In the genomic region with DNA sequence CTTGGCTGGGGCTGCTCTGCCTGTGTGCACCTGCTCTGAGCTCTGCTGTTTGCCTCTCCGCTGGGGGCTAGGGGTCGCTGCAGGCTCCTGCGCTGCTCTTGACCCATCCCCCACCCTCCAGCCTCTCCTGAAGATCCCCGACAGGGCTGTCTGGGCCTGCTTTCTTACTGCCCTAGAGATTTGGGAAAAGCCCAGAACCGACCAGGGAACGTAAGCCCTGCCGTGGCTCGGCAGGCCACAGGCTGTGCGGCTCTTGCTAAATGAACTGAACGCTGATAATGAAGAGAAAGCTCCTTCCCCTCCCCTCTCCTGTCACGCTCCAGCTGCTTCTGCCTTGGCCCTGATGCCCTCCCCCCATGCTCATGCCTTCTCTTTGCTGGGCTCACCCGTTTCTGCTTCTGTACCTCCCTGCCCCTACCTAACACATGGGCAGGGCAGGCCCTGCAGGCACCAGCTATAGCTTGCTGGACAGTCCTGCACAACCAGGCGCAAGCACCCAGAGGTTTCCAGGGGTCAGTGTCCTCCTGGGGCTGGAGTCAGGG, we compare ENCODE assay signal across 9 cellular contexts. TPM values are rescaled to one million over a fixed set of nuclear protein-coding genes. Genes with fewer than 3 reads are reported as not detected.
DNase-seq lines count a peak whose midpoint lies in the region; ATAC-seq and TF ChIP-seq lines count a peak whose summit lies in the region.
"Had no signal": no experiment of that assay in that cellular context is flagged by ENCODE, and none has a peak within 500 bp of the region (broad histone marks: within the 10 kb centered on the region; RNA-seq: fewer than 3 reads in every experiment).

No MANE protein-coding gene starts in this region.

- no peaks in the 10 kb centered on the region for H3K9me3 Mint-ChIP-seq in natural killer cell treated with Interleukin-12 subunit alpha and Interleukin-12 subunit beta and Interleukin-15 and Interleukin-18, amount 100 ng/mL, for 72 hours
- H3K9me3 Mint-ChIP-seq in T-helper 2 cell treated with Interferon-gamma antibody and Interleukin-4, amounts not matched to agents 5 μg/mL and 100 μg/mL, for 36 hours = no peaks in the 10 kb centered on the region

- H3K9me3 ChIP-seq in HAP-1 (no peaks in the 10 kb centered on the region), SJCRH30 (replicated peaks) (no peaks in the 10 kb centered on the region), cardiac muscle cell (ENCODE audit: low read depth) (no peaks in the 10 kb centered on the region)

- peaks cover 4 to 5% of the 10 kb centered on the region in 2 donors for H3K4me1 Mint-ChIP-seq in natural killer cell treated with Interleukin-12 subunit alpha and Interleukin-12 subunit beta and Interleukin-15 and Interleukin-18, amount 100 ng/mL, for 72 hours (ENCODE audit: low read depth in 2 of 2)
- H3K4me1 Mint-ChIP-seq in T-helper 2 cell treated with Interferon-gamma antibody and Interleukin-4, amounts not matched to agents 5 μg/mL and 100 μg/mL, for 36 hours (ENCODE audit: low read depth) = no peaks in the 10 kb centered on the region

- ATAC-seq in sciatic nerve (peak; percentile 56), GM19395 (IDR thresholded peaks at IDR 0.05; ENCODE audit: unreplicated experiment) (no peak)
- no peak for ATAC-seq in natural killer cell treated with Interleukin-12 subunit alpha and Interleukin-12 subunit beta and Interleukin-15 and Interleukin-18, amount 100 ng/mL, for 72 hours

- no peaks in the 10 kb centered on the region for H3K36me3 ChIP-seq in HAP-1 (replicated peaks)
- H3K36me3 ChIP-seq in SJCRH30 = no peaks in the 10 kb centered on the region
- H3K36me3 ChIP-seq in cardiac muscle cell = no peaks in the 10 kb centered on the region

- H3K27me3 ChIP-seq in HAP-1 (ENCODE audit: low read depth) (no peaks in the 10 kb centered on the region), SJCRH30 (peaks cover 10% of the 10 kb centered on the region; the same call in 1 of the 2 replicates), cardiac muscle cell (no peaks in the 10 kb centered on the region)

- intact Hi-C loops in sciatic nerve (cut with DNase I) = no loop called here

- peak; percentile 40 for TF ChIP-seq CTCF in cardiac muscle cell (IDR thresholded peaks at IDR 0.05; ENCODE audit: low read depth, low read length)

- in situ Hi-C loops in HAP-1 (cut with MboI; ENCODE audit: low sequenced_read_pairs) = no loop called here

- H3K36me3 Mint-ChIP-seq in natural killer cell treated with Interleukin-12 subunit alpha and Interleukin-12 subunit beta and Interleukin-15 and Interleukin-18, amount 100 ng/mL, for 72 hours = no peaks in the 10 kb centered on the region
- H3K36me3 Mint-ChIP-seq in T-helper 2 cell treated with Interferon-gamma antibody and Interleukin-4, amounts not matched to agents 5 μg/mL and 100 μg/mL, for 36 hours (ENCODE audit: low read depth) = no peaks in the 10 kb centered on the region

- H3K4me1 ChIP-seq in HAP-1 (no peaks in the 10 kb centered on the region), SJCRH30 (peaks cover 44% of the 10 kb centered on the region), cardiac muscle cell (ENCODE audit: low read depth) (peaks cover 26% of the 10 kb centered on the region)

- peaks cover 0 to 6% of the 10 kb centered on the region in 2 donors for H3K27me3 Mint-ChIP-seq in natural killer cell treated with Interleukin-12 subunit alpha and Interleukin-12 subunit beta and Interleukin-15 and Interleukin-18, amount 100 ng/mL, for 72 hours
- H3K27me3 Mint-ChIP-seq in T-helper 2 cell treated with Interferon-gamma antibody and Interleukin-4, amounts not matched to agents 5 μg/mL and 100 μg/mL, for 36 hours (ENCODE audit: low read depth) = no peaks in the 10 kb centered on the region

- DNase-seq in HAP-1 (ENCODE audit: low spot score in 2 of 2) (peak; percentile 4 to 70), SJCRH30 (peak; percentile 69 to 71), cardiac muscle cell (ENCODE audit: low read depth in 1 of 2, low spot score in 1 of 2) (peak; percentile 37 to 85), sciatic nerve (ENCODE audit: low spot score) (no peak)
- no peak for DNase-seq in natural killer cell treated with Interleukin-12 subunit alpha and Interleukin-12 subunit beta and Interleukin-15 and Interleukin-18, amount 100 ng/mL, for 72 hours (ENCODE audit: low spot score)
- no peak for DNase-seq in T-helper 2 cell treated with Interferon-gamma antibody and Interleukin-4, amounts not matched to agents 5 μg/mL and 100 μg/mL, for 36 hours (ENCODE audit: low spot score)

- no peak overlapping the region for H3K4me3 Mint-ChIP-seq in natural killer cell treated with Interleukin-12 subunit alpha and Interleukin-12 subunit beta and Interleukin-15 and Interleukin-18, amount 100 ng/mL, for 72 hours
- no peak overlapping the region for H3K4me3 Mint-ChIP-seq in T-helper 2 cell treated with Interferon-gamma antibody and Interleukin-4, amounts not matched to agents 5 μg/mL and 100 μg/mL, for 36 hours

- no peak overlapping the region for H3K27ac Mint-ChIP-seq in natural killer cell treated with Interleukin-12 subunit alpha and Interleukin-12 subunit beta and Interleukin-15 and Interleukin-18, amount 100 ng/mL, for 72 hours
- H3K27ac Mint-ChIP-seq in T-helper 2 cell treated with Interferon-gamma antibody and Interleukin-4, amounts not matched to agents 5 μg/mL and 100 μg/mL, for 36 hours = no peak overlapping the region

- peak overlapping the region; percentile 88 for H3K27ac ChIP-seq in SJCRH30
- no peak overlapping the region for H3K27ac ChIP-seq in cardiac muscle cell

- H3K4me3 ChIP-seq in HAP-1 = no peak overlapping the region
- H3K4me3 ChIP-seq in SJCRH30 = no peak overlapping the region
- H3K4me3 ChIP-seq in cardiac muscle cell = no peak overlapping the region
- H3K4me3 ChIP-seq: dorsolateral prefrontal cortex had no signal

RNA-seq across cellular contexts. Expression of a gene that starts 32.0 kb away (rescaled TPM):
- 24.2 and 31.0 TPM in 2 replicates for total RNA-seq in SJCRH30 (2014; rRNA removed; shearing (Covaris generic))
- 157 and 186 TPM in 2 replicates for total RNA-seq in cardiac muscle cell
- 50.4 and 51.0 TPM in 2 replicates for polyA plus RNA-seq in cardiac muscle cell
- 85.6 TPM for total RNA-seq in sciatic nerve
- 10 to 100 TPM; 17.4 to 21.8 TPM for total RNA-seq in natural killer cell treated with Interleukin-12 subunit alpha and Interleukin-12 subunit beta and Interleukin-15 and Interleukin-18, amount 100 ng/mL, for 72 hours

RNA-seq across cellular contexts. Expression of a gene that starts 59.3 kb away (rescaled TPM):
- total RNA-seq in SJCRH30 (2014; rRNA removed; shearing (Covaris generic)) = 0.10 TPM in 1 of 2 replicates, not detected in the other
- total RNA-seq in cardiac muscle cell (0.35 and 0.39 TPM in 2 replicates), sciatic nerve (not detected)
- 0.50 and 0.72 TPM in 2 replicates for polyA plus RNA-seq in cardiac muscle cell
- not detected for total RNA-seq in natural killer cell treated with Interleukin-12 subunit alpha and Interleukin-12 subunit beta and Interleukin-15 and Interleukin-18, amount 100 ng/mL, for 72 hours
- total RNA-seq: pulmonary artery endothelial cell had no signal

Comparison
In these comparisons a context has a peak if more than half of its experiments do, and no peak if none do; other contexts are left out.
1. DNase-seq: peak in HAP-1 (2 of 2), SJCRH30 (2 of 2) and cardiac muscle cell (2 of 2); none in sciatic nerve (single experiment), natural killer cell treated with Interleukin-12 subunit alpha and Interleukin-12 subunit beta and Interleukin-15 and Interleukin-18, amount 100 ng/mL, for 72 hours (single experiment) and T-helper 2 cell treated with Interferon-gamma antibody and Interleukin-4, amounts not matched to agents 5 μg/mL and 100 μg/mL, for 36 hours (single experiment).